19 cellular contexts compared by ENCODE assay signal in the genomic region with DNA sequence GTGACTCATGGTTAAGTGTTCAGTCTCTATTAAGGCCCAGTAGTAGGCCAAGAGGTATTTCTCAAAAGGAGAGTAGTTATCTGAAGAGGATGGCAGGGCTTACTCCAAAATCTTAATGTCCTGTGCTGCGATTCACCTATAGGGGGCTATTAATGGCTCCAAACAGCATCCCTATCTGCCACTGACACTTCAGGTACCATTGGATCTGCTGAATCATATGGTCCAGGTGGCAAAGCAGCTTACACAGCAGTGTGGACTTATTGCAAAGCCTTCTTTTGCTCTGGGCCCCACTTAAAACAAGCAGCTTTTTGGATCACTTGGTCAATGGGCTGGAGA.
DNase-seq lines count a peak whose midpoint lies in the region; ATAC-seq and TF ChIP-seq lines count a peak whose summit lies in the region.
"Had no signal": no experiment of that assay in that cellular context is flagged by ENCODE, and none has a peak within 500 bp of the region (broad histone marks: within the 10 kb centered on the region; RNA-seq: fewer than 3 reads in every experiment).

No MANE protein-coding gene starts in this region.

- no peak for ATAC-seq in GM19463 (IDR thresholded peaks at IDR 0.05; ENCODE audit: unreplicated experiment)
- ATAC-seq: left ventricle myocardium superior had no signal

- H3K36me3 Mint-ChIP-seq in CD14-positive monocyte = peaks cover 5 to 8% of the 10 kb centered on the region in 2 donors

- no peak for TF ChIP-seq RAD21 in SK-N-SH (IDR thresholded peaks at IDR 0.05; ENCODE audit: low read length)

- H3K36me3 ChIP-seq in WERI-Rb-1 (no peaks in the 10 kb centered on the region), fibroblast of lung (ENCODE audit: control insufficient read depth, insufficient read depth, low read length) (no peaks in the 10 kb centered on the region), SK-N-SH (replicated peaks in 1 of 2; ENCODE audit: control insufficient read depth in 1 of 2, insufficient read depth in 2 of 2, low read length in 1 of 2) (no peaks in the 10 kb centered on the region)
- H3K36me3 ChIP-seq: right atrium auricular region had no signal

- no peak overlapping the region for H3K9ac ChIP-seq in fibroblast of lung (ENCODE audit: insufficient read depth, low read length)
- no peak overlapping the region for H3K9ac ChIP-seq in SK-N-SH

- H3K9me3 Mint-ChIP-seq in CD14-positive monocyte = peaks cover 0 to 2% (median 0%) of the 10 kb centered on the region in 7 donors

- H3F3A ChIP-seq in SK-N-SH (replicated peaks; ENCODE audit: insufficient read depth) = no peaks in the 10 kb centered on the region

- H3K27me3 ChIP-seq in WERI-Rb-1 (ENCODE audit: insufficient read depth, low read depth, severe bottlenecking) = no peaks in the 10 kb centered on the region
- no peaks in the 10 kb centered on the region for H3K27me3 ChIP-seq in fibroblast of lung (ENCODE audit: control insufficient read depth, insufficient read depth, low read length)
- no peaks in the 10 kb centered on the region for H3K27me3 ChIP-seq in SK-N-SH (ENCODE audit: insufficient read depth)
- H3K27me3 ChIP-seq: right atrium auricular region had no signal

- H4K20me1 ChIP-seq in fibroblast of lung (ENCODE audit: control insufficient read depth, extremely low read depth, insufficient read depth, low read length) (no peaks in the 10 kb centered on the region), SK-N-SH (ENCODE audit: insufficient read depth) (no peaks in the 10 kb centered on the region)

- H3K27me3 Mint-ChIP-seq in CD14-positive monocyte (ENCODE audit: low read depth in 3 of 3) = peaks cover 0 to 3% (median 1%) of the 10 kb centered on the region in 3 donors
- H3K27me3 Mint-ChIP-seq: central memory CD8-positive, alpha-beta T cell had no signal

- CTCF ChIA-PET in SK-N-SH (lab: Yijun Ruan, JAX) = no interaction called here

- intact Hi-C loops in CD14-positive monocyte (cut with micrococcal nuclease) = loop anchor here in 1 of 2 donors (1.0 kb wide), 1 partner anchor 13 kb away; no protein-coding TSS in a partner anchor

- TF ChIP-seq CTCF in 22Rv1 (IDR thresholded peaks at IDR 0.05) (0 out of 2 replicates have a peak, but pooled peaks have one; percentile 13), CD14-positive monocyte (IDR thresholded peaks at IDR 0.05) (no peak), WERI-Rb-1 (IDR thresholded peaks at IDR 0.05; ENCODE audit: low read depth, low read length) (peak; percentile 14; the same call in 1 of the 2 replicates), fibroblast of lung (conservative IDR thresholded peaks at IDR 0.05 in 1 of 2, IDR thresholded peaks at IDR 0.05 in 1 of 2; ENCODE audit: low read depth in 1 of 2, low read length in 2 of 2) (no peak), SK-N-SH (IDR thresholded peaks at IDR 0.05) (no peak)

- H3K4me3 Mint-ChIP-seq in CD14-positive monocyte = no peak overlapping the region
- H3K4me3 Mint-ChIP-seq: central memory CD8-positive, alpha-beta T cell; T-helper 2 cell treated with Interferon-gamma antibody and Interleukin-4, amounts not matched to agents 5 μg/mL and 100 μg/mL, for 36 hours had no signal

- H3K4me1 ChIP-seq in fibroblast of lung (ENCODE audit: control insufficient read depth, extremely low read depth, insufficient read depth, low read length) (peaks cover 7% of the 10 kb centered on the region), SK-N-SH (ENCODE audit: control insufficient read depth in 1 of 2, insufficient read depth in 2 of 2, low read depth in 1 of 2, low read length in 1 of 2) (no peaks in the 10 kb centered on the region)
- H3K4me1 ChIP-seq: right atrium auricular region had no signal

- H3K4me3 ChIP-seq in WERI-Rb-1 (ENCODE audit: low read depth, low read length) = no peak overlapping the region
- H3K4me3 ChIP-seq in fibroblast of lung (replicated peaks in 1 of 4; ENCODE audit: control extremely low read depth in 1 of 4, insufficient read depth in 1 of 4, low read depth in 3 of 4, low read length in 4 of 4) = no peak overlapping the region
- no peak overlapping the region for H3K4me3 ChIP-seq in SK-N-SH (ENCODE audit: low read depth in 2 of 2, low read length in 1 of 2)
- H3K4me3 ChIP-seq: right atrium auricular region had no signal

- peaks cover 20% of the 10 kb centered on the region for H3K4me1 Mint-ChIP-seq in CD14-positive monocyte

- POLR2A ChIA-PET in SK-N-SH (lab: Yijun Ruan, JAX) = no interaction called here

- peak overlapping the region; percentile 91 to 96 (median 92) for H3K27ac Mint-ChIP-seq in CD14-positive monocyte
- H3K27ac Mint-ChIP-seq: T-helper 2 cell treated with Interferon-gamma antibody and Interleukin-4, amounts not matched to agents 5 μg/mL and 100 μg/mL, for 36 hours had no signal

- peaks cover 12% of the 10 kb centered on the region for H3K9me3 ChIP-seq in WERI-Rb-1 (ENCODE audit: severe bottlenecking)
- H3K9me3 ChIP-seq in fibroblast of lung (ENCODE audit: control insufficient read depth, insufficient read depth, low read depth, low read length) = no peaks in the 10 kb centered on the region
- H3K9me3 ChIP-seq in SK-N-SH = no peaks in the 10 kb centered on the region
- H3K9me3 ChIP-seq: right atrium auricular region had no signal

- H3K4me2 ChIP-seq in fibroblast of lung (ENCODE audit: extremely low read depth, insufficient read depth, low read length) (peak overlapping the region; percentile 33), SK-N-SH (no peak overlapping the region)

- no peaks in the 10 kb centered on the region for H3K9me2 ChIP-seq in SK-N-SH

- no peak overlapping the region for H2AFZ ChIP-seq in fibroblast of lung (ENCODE audit: low read length)
- no peak overlapping the region for H2AFZ ChIP-seq in SK-N-SH (ENCODE audit: low read depth)

- no peak for TF ChIP-seq EP300 in SK-N-SH (IDR thresholded peaks at IDR 0.05; ENCODE audit: borderline replicate concordance in 1 of 2, low read depth in 1 of 2, low read length in 1 of 2)

- 83% methylated on average over 1 of the region's 1 CpG for WGBS in SK-N-SH (ENCODE audit: low lambda C conversion rate)

- DNase-seq in CD14-positive monocyte (ENCODE audit: low spot score) (no peak), WERI-Rb-1 (peak; percentile 13), fibroblast of lung (ENCODE audit: low read depth in 2 of 2) (no peak), OCI-M2 (lab: John Stamatoyannopoulos, UW; ENCODE audit: unreplicated experiment) (no peak), SK-N-SH (no peak), dermis blood vessel endothelial cell (no peak)
- DNase-seq: activated effector memory CD4-positive, alpha-beta T cell treated with Interleukin-2 at 50 U/mL for 16 hours; Calu3; effector CD4-positive, alpha-beta T cell; Karpas-422; left ventricle myocardium superior; NCI-H1417; NCI-H526; occipital lobe had no signal

- no peak overlapping the region for H3K27ac ChIP-seq in 22Rv1
- H3K27ac ChIP-seq in WERI-Rb-1 = no peak overlapping the region
- H3K27ac ChIP-seq in fibroblast of lung (ENCODE audit: insufficient read depth, low read length) = peak overlapping the region; percentile 65
- H3K27ac ChIP-seq in SK-N-SH (ENCODE audit: low read depth in 2 of 2, low read length in 1 of 2) = 0 out of 4 replicates have a peak overlapping the region, but pooled peaks of 1 of the 2 experiments have one; percentile 33
- H3K27ac ChIP-seq: right atrium auricular region had no signal

- H3K79me2 ChIP-seq in fibroblast of lung (ENCODE audit: control insufficient read depth, insufficient read depth, low read length) (no peaks in the 10 kb centered on the region), SK-N-SH (ENCODE audit: insufficient read depth) (no peaks in the 10 kb centered on the region)

TF ChIP-seq in SK-N-SH, 30 proteins besides CTCF, POLR2A, EP300 and RAD21 (continues in another document):
- TF ChIP-seq FOSL2 (IDR thresholded peaks at IDR 0.05; ENCODE audit: borderline replicate concordance, low read depth) = no peak; the same call in 1 of the 2 replicates
- TF ChIP-seq, protein P1, sequence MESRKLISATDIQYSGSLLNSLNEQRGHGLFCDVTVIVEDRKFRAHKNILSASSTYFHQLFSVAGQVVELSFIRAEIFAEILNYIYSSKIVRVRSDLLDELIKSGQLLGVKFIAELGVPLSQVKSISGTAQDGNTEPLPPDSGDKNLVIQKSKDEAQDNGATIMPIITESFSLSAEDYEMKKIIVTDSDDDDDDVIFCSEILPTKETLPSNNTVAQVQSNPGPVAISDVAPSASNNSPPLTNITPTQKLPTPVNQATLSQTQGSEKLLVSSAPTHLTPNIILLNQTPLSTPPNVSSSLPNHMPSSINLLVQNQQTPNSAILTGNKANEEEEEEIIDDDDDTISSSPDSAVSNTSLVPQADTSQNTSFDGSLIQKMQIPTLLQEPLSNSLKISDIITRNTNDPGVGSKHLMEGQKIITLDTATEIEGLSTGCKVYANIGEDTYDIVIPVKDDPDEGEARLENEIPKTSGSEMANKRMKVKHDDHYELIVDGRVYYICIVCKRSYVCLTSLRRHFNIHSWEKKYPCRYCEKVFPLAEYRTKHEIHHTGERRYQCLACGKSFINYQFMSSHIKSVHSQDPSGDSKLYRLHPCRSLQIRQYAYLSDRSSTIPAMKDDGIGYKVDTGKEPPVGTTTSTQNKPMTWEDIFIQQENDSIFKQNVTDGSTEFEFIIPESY (IDR thresholded peaks at IDR 0.05; ENCODE audit: borderline replicate concordance, low read depth) = no peak
- no peak for TF ChIP-seq TCF12 (IDR thresholded peaks at IDR 0.05)
- TF ChIP-seq, protein P2, sequence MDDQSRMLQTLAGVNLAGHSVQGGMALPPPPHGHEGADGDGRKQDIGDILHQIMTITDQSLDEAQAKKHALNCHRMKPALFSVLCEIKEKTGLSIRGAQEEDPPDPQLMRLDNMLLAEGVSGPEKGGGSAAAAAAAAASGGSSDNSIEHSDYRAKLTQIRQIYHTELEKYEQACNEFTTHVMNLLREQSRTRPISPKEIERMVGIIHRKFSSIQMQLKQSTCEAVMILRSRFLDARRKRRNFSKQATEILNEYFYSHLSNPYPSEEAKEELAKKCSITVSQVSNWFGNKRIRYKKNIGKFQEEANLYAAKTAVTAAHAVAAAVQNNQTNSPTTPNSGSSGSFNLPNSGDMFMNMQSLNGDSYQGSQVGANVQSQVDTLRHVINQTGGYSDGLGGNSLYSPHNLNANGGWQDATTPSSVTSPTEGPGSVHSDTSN (IDR thresholded peaks at IDR 0.05) = no peak
- TF ChIP-seq, protein P3, sequence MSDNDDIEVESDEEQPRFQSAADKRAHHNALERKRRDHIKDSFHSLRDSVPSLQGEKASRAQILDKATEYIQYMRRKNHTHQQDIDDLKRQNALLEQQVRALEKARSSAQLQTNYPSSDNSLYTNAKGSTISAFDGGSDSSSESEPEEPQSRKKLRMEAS (IDR thresholded peaks at IDR 0.05; ENCODE audit: low read depth) = no peak
- no peak for TF ChIP-seq YY1 (IDR thresholded peaks at IDR 0.05; ENCODE audit: low read depth)

Comparison
In these comparisons a context has a peak if more than half of its experiments do, and no peak if none do; other contexts are left out.
1. CTCF ChIP-seq: peak in 22Rv1 (single experiment) and WERI-Rb-1 (single experiment); none in CD14-positive monocyte (single experiment), fibroblast of lung (0 of 2) and SK-N-SH (single experiment).